ENCODE assay signal across 1 cellular context in genomic region chr5:131505237-131505908, GRCh38.
TF ChIP-seq lines count a peak whose summit lies in the region.

No MANE protein-coding gene starts in this region.

TF ChIP-seq in endothelial cell of umbilical vein, 7 proteins besides CTCF, POLR2A, EP300 and RAD21 (continued from another document):
- TF ChIP-seq FOS (IDR thresholded peaks at IDR 0.05; ENCODE audit: borderline replicate concordance, insufficient read depth, low read length) (peak; percentile 36), EZH2 (IDR thresholded peaks at IDR 0.05; ENCODE audit: borderline replicate concordance, low read depth, low read length, severe bottlenecking) (no peak)
